ENCODE assay signal across 1 cellular context in genomic region chr7:55540226-55540858, GRCh38.
A peak's percentile ranks its signal among the peaks of the same experiment; 100 is the strongest.
TF ChIP-seq lines count a peak whose summit lies in the region.

No MANE protein-coding gene starts in this region.

TF ChIP-seq in HEK293, 187 proteins besides CTCF, POLR2A, EP300 and RAD21 (continued from another document):
- TF ChIP-seq ZNF513 (tag by site-specific recombination; IDR thresholded peaks at IDR 0.05) (no peak), ZNF221 (tag by site-specific recombination; IDR thresholded peaks at IDR 0.05; ENCODE audit: borderline replicate concordance) (no peak), KLF17 (tag by site-specific recombination; IDR thresholded peaks at IDR 0.05) (no peak), ZFP37 (tag by site-specific recombination; IDR thresholded peaks at IDR 0.05) (no peak), BCL11A (tag by site-specific recombination; IDR thresholded peaks at IDR 0.05; ENCODE audit: low read depth) (no peak), ZNF510 (tag by site-specific recombination; IDR thresholded peaks at IDR 0.05; ENCODE audit: insufficient replicate concordance) (no peak), ZSCAN16 (tag by site-specific recombination; IDR thresholded peaks at IDR 0.05) (no peak), ZNF600 (tag by site-specific recombination; IDR thresholded peaks at IDR 0.05) (no peak), ZNF223 (tag by site-specific recombination; IDR thresholded peaks at IDR 0.05) (no peak), ZNF548 (tag by site-specific recombination; IDR thresholded peaks at IDR 0.05) (no peak), EGR2 (tag by site-specific recombination; IDR thresholded peaks at IDR 0.05; ENCODE audit: low read depth) (no peak), BCL11B (tag by site-specific recombination; IDR thresholded peaks at IDR 0.05; ENCODE audit: low read depth) (no peak), ZNF324 (tag by site-specific recombination; IDR thresholded peaks at IDR 0.05) (no peak), ZNF362 (tag by site-specific recombination; IDR thresholded peaks at IDR 0.05) (no peak), ZNF658 (tag by site-specific recombination; IDR thresholded peaks at IDR 0.05) (no peak), ZNF239 (tag by site-specific recombination; IDR thresholded peaks at IDR 0.05) (no peak), ELK4 (IDR thresholded peaks at IDR 0.05; ENCODE audit: borderline replicate concordance, low read depth, low read length) (no peak), GLIS1 (tag by site-specific recombination; IDR thresholded peaks at IDR 0.05) (no peak), KLF7 (tag by site-specific recombination; IDR thresholded peaks at IDR 0.05; ENCODE audit: borderline replicate concordance) (no peak), ZNF843 (tag by site-specific recombination; IDR thresholded peaks at IDR 0.05) (no peak), ZBTB11 (tag by site-specific recombination; conservative IDR thresholded peaks at IDR 0.05; ENCODE audit: low read depth) (peak; percentile 54), ZNF423 (tag by site-specific recombination; IDR thresholded peaks at IDR 0.05) (no peak), FEZF1 (tag by site-specific recombination; IDR thresholded peaks at IDR 0.05) (no peak), ZNF248 (tag by site-specific recombination; IDR thresholded peaks at IDR 0.05) (no peak), ZNF112 (tag by site-specific recombination; IDR thresholded peaks at IDR 0.05) (no peak), ZNF114 (tag by site-specific recombination; IDR thresholded peaks at IDR 0.05) (no peak), ZNF654 (tag by site-specific recombination; IDR thresholded peaks at IDR 0.05; ENCODE audit: low read depth) (peak; percentile 15; the same call in 1 of the 2 replicates), ZNF10 (tag by site-specific recombination; IDR thresholded peaks at IDR 0.05) (no peak), ZNF518A (tag by site-specific recombination; conservative IDR thresholded peaks at IDR 0.05; ENCODE audit: low read depth) (peak; percentile 68; the same call in 1 of the 2 replicates), ZNF677 (tag by site-specific recombination; IDR thresholded peaks at IDR 0.05) (no peak), ZNF555 (tag by site-specific recombination; conservative IDR thresholded peaks at IDR 0.05) (peak; percentile 21), ZBTB44 (tag by site-specific recombination; IDR thresholded peaks at IDR 0.05) (no peak), ZNF426 (tag by site-specific recombination; IDR thresholded peaks at IDR 0.05) (peak; percentile 64), ZNF280C (tag by site-specific recombination; IDR thresholded peaks at IDR 0.05) (no peak), ZNF26 (tag by site-specific recombination; IDR thresholded peaks at IDR 0.05) (no peak), ZNF211 (tag by site-specific recombination; IDR thresholded peaks at IDR 0.05; ENCODE audit: low read depth) (no peak)
